22 cellular contexts compared by ENCODE assay signal in the genomic region with DNA sequence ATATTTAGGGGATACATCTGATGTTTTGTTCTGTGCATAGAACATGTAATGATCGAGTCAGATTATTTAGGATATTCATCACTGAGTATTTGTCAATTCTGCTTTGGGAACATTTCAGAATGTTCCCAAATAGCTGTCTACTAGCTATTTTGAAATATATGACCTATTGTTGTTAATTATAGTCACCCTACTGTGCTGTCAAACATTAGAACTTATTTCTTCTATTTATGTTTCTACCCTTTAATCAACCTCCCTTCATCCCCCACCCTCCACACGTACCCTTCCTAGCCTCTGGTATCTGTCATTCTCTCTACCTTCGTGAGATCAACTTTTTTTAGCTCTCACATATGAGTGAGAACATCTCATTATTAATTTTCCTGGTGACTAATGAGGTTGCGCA.
"Had no signal": no experiment of that assay in that cellular context is flagged by ENCODE, and none has a peak within 500 bp of the region (broad histone marks: within the 10 kb centered on the region; RNA-seq: fewer than 3 reads in every experiment).

No MANE protein-coding gene starts in this region.

- ATAC-seq: activated CD8-positive, alpha-beta memory T cell treated with anti-CD3 and anti-CD28 coated beads, Interleukin-2, amount 10 ng/mL, durations not matched to agents 7 days and 5 days; body of pancreas; esophagus mucosa; gastroesophageal sphincter; left colon; natural killer cell treated with Interleukin-12 subunit alpha and Interleukin-12 subunit beta and Interleukin-15 and Interleukin-18, amount 100 ng/mL, for 72 hours had no signal

- DNase-seq: activated CD4-positive, alpha-beta memory T cell treated with anti-CD3 and anti-CD28 coated beads, Interleukin-2, amount 10 ng/mL, durations not matched to agents 7 days and 5 days; activated CD4-positive, alpha-beta T cell treated with anti-CD3 and anti-CD28 coated beads for 48 hours; activated CD8-positive, alpha-beta memory T cell treated with anti-CD3 and anti-CD28 coated beads, Interleukin-2, amount 10 ng/mL, durations not matched to agents 7 days and 5 days; activated gamma-delta T cell; activated naive CD8-positive, alpha-beta T cell treated with anti-CD3 and anti-CD28 coated beads, Interleukin-2, amount 10 ng/mL, durations not matched to agents 7 days and 5 days; body of pancreas; central memory CD4-positive, alpha-beta T cell; colonic mucosa; left colon; pancreas; sigmoid colon; stimulated activated CD8-positive, alpha-beta memory T cell treated with anti-CD3 and anti-CD28 coated beads, Interleukin-4, amount 100 ng/mL, for 48 hours; stimulated activated naive CD4-positive, alpha-beta T cell treated with Interleukin-2 at 50 U/mL for 16 hours; SW 1271; tibial artery had no signal

- H3K4me3 Mint-ChIP-seq: activated CD4-positive, alpha-beta memory T cell treated with anti-CD3 and anti-CD28 coated beads, Interleukin-2, amount 10 ng/mL, durations not matched to agents 7 days and 5 days; activated CD8-positive, alpha-beta memory T cell treated with anti-CD3 and anti-CD28 coated beads, Interleukin-2, amount 10 ng/mL, durations not matched to agents 7 days and 5 days; activated naive CD8-positive, alpha-beta T cell treated with anti-CD3 and anti-CD28 coated beads, Interleukin-2, amount 10 ng/mL, durations not matched to agents 7 days and 5 days; mesothelial cell of epicardium; natural killer cell treated with Interleukin-12 subunit alpha and Interleukin-12 subunit beta and Interleukin-15 and Interleukin-18, amount 100 ng/mL, for 72 hours; T-helper 2 cell treated with Interferon-gamma antibody and Interleukin-4, amounts not matched to agents 5 μg/mL and 100 μg/mL, for 36 hours had no signal

- H3K27me3 Mint-ChIP-seq: activated CD4-positive, alpha-beta memory T cell treated with anti-CD3 and anti-CD28 coated beads, Interleukin-2, amount 10 ng/mL, durations not matched to agents 7 days and 5 days; activated CD8-positive, alpha-beta memory T cell treated with anti-CD3 and anti-CD28 coated beads, Interleukin-2, amount 10 ng/mL, durations not matched to agents 7 days and 5 days; activated naive CD8-positive, alpha-beta T cell treated with anti-CD3 and anti-CD28 coated beads, Interleukin-2, amount 10 ng/mL, durations not matched to agents 7 days and 5 days; natural killer cell treated with Interleukin-12 subunit alpha and Interleukin-12 subunit beta and Interleukin-15 and Interleukin-18, amount 100 ng/mL, for 72 hours had no signal

- H3K27me3 ChIP-seq: body of pancreas, colonic mucosa, gastroesophageal sphincter, neutrophil, pancreas, sigmoid colon, tibial artery had no signal

- H3K36me3 ChIP-seq: colonic mucosa, gastroesophageal sphincter, neutrophil, pancreas had no signal

- H3K27ac ChIP-seq: body of pancreas, colonic mucosa, neutrophil, pancreas, tibial artery had no signal

- H3K9me3 Mint-ChIP-seq: activated CD4-positive, alpha-beta memory T cell treated with anti-CD3 and anti-CD28 coated beads, Interleukin-2, amount 10 ng/mL, durations not matched to agents 7 days and 5 days; natural killer cell treated with Interleukin-12 subunit alpha and Interleukin-12 subunit beta and Interleukin-15 and Interleukin-18, amount 100 ng/mL, for 72 hours; T-helper 2 cell treated with Interferon-gamma antibody and Interleukin-4, amounts not matched to agents 5 μg/mL and 100 μg/mL, for 36 hours had no signal

- H3K9me3 ChIP-seq: body of pancreas, colonic mucosa, gastroesophageal sphincter, neutrophil, pancreas, sigmoid colon, tibial artery had no signal

- H3K4me1 ChIP-seq: colonic mucosa, pancreas had no signal

- H3K27ac Mint-ChIP-seq: activated CD4-positive, alpha-beta memory T cell treated with anti-CD3 and anti-CD28 coated beads, Interleukin-2, amount 10 ng/mL, durations not matched to agents 7 days and 5 days; activated CD8-positive, alpha-beta memory T cell treated with anti-CD3 and anti-CD28 coated beads, Interleukin-2, amount 10 ng/mL, durations not matched to agents 7 days and 5 days; activated naive CD8-positive, alpha-beta T cell treated with anti-CD3 and anti-CD28 coated beads, Interleukin-2, amount 10 ng/mL, durations not matched to agents 7 days and 5 days; mesothelial cell of epicardium; T-helper 2 cell treated with Interferon-gamma antibody and Interleukin-4, amounts not matched to agents 5 μg/mL and 100 μg/mL, for 36 hours had no signal

- H3K4me1 Mint-ChIP-seq: mesothelial cell of epicardium had no signal

- H3K4me3 ChIP-seq: body of pancreas, colonic mucosa, gastroesophageal sphincter, lung, pancreas, sigmoid colon, tibial artery had no signal
